ENCODE assay signal across 8 cellular contexts in genomic region chr5:72109051-72109411, GRCh38. TPM values are rescaled to one million over a fixed set of nuclear protein-coding genes. Genes with fewer than 3 reads are reported as not detected.
DNase-seq lines count a peak whose midpoint lies in the region; ATAC-seq and TF ChIP-seq lines count a peak whose summit lies in the region.

No MANE protein-coding gene starts in this region.

- WGBS in transverse colon (ENCODE audit: low coverage in 1 of 2), 2 donors = 0% methylated on average over 1 to 2 of the region's 2 CpGs

- peaks cover 0 to 18% (median 8%) of the 10 kb centered on the region in 4 donors for H3K4me1 ChIP-seq in transverse colon

- intact Hi-C loops in MCF 10A (cut with micrococcal nuclease) (loop anchor here (5.0 kb wide), 1 partner anchor 327 kb away; no protein-coding TSS in a partner anchor), transverse colon (cut with DNase I; ENCODE audit: low total_unique reads) (no loop called here)

- no peaks in the 10 kb centered on the region for H3K9me3 Mint-ChIP-seq in activated naive CD4-positive, alpha-beta T cell treated with anti-CD3 and anti-CD28 coated beads, Interleukin-2, amount 10 ng/mL, durations not matched to agents 7 days and 5 days
- no peaks in the 10 kb centered on the region for H3K9me3 Mint-ChIP-seq in MCF 10A (ENCODE audit: unreplicated experiment)
- H3K9me3 Mint-ChIP-seq in memory B cell = no peaks in the 10 kb centered on the region

- CTCF ChIA-PET in activated naive CD4-positive, alpha-beta T cell treated with anti-CD3 and anti-CD28 coated beads, Interleukin-2, amount 10 ng/mL, durations not matched to agents 7 days and 5 days (lab: Charles Lee) = no interaction called here
- CTCF ChIA-PET in MCF 10A (lab: Yijun Ruan, JAX) = interaction anchor here (0.7 kb wide), 1 partner anchor 572 kb away, joined by 3 read pairs; no protein-coding TSS in a partner anchor

- H3K4me3 ChIP-seq in transverse colon = peak overlapping the region in 3 of 4 donors; percentile 41 to 61 (median 56)

- peaks cover 8% of the 10 kb centered on the region for H3K4me1 Mint-ChIP-seq in activated naive CD4-positive, alpha-beta T cell treated with anti-CD3 and anti-CD28 coated beads, Interleukin-2, amount 10 ng/mL, durations not matched to agents 7 days and 5 days
- H3K4me1 Mint-ChIP-seq in MCF 10A (ENCODE audit: insufficient read depth, unreplicated experiment) (peaks cover 5% of the 10 kb centered on the region), memory B cell (peaks cover 11% of the 10 kb centered on the region)

- H3K27me3 Mint-ChIP-seq in activated naive CD4-positive, alpha-beta T cell treated with anti-CD3 and anti-CD28 coated beads, Interleukin-2, amount 10 ng/mL, durations not matched to agents 7 days and 5 days = peaks cover 70% of the 10 kb centered on the region
- H3K27me3 Mint-ChIP-seq in MCF 10A (ENCODE audit: insufficient read depth, unreplicated experiment) (peaks cover 11% of the 10 kb centered on the region), memory B cell (peaks cover 28% of the 10 kb centered on the region)

- H3K36me3 Mint-ChIP-seq in activated naive CD4-positive, alpha-beta T cell treated with anti-CD3 and anti-CD28 coated beads, Interleukin-2, amount 10 ng/mL, durations not matched to agents 7 days and 5 days = no peaks in the 10 kb centered on the region
- H3K36me3 Mint-ChIP-seq in MCF 10A (ENCODE audit: insufficient read depth, unreplicated experiment) = no peaks in the 10 kb centered on the region
- no peaks in the 10 kb centered on the region for H3K36me3 Mint-ChIP-seq in memory B cell

- TF ChIP-seq CTCF in MCF 10A (IDR thresholded peaks at IDR 0.05; ENCODE audit: unreplicated experiment) = no peak
- TF ChIP-seq CTCF in transverse colon (IDR thresholded peaks at IDR 0.05) = no peak

- H3K27ac Mint-ChIP-seq in activated naive CD4-positive, alpha-beta T cell treated with anti-CD3 and anti-CD28 coated beads, Interleukin-2, amount 10 ng/mL, durations not matched to agents 7 days and 5 days = no peak overlapping the region
- H3K27ac Mint-ChIP-seq in MCF 10A (ENCODE audit: low read depth, unreplicated experiment) (no peak overlapping the region), memory B cell (no peak overlapping the region)

- no peak for TF ChIP-seq POLR2A in transverse colon (IDR thresholded peaks at IDR 0.05)

- peak overlapping the region; percentile 21 for H3K4me3 Mint-ChIP-seq in activated naive CD4-positive, alpha-beta T cell treated with anti-CD3 and anti-CD28 coated beads, Interleukin-2, amount 10 ng/mL, durations not matched to agents 7 days and 5 days
- H3K4me3 Mint-ChIP-seq in MCF 10A (ENCODE audit: unreplicated experiment) (peak overlapping the region; percentile 83), memory B cell (peak overlapping the region; percentile 81)

- no peaks in the 10 kb centered on the region for H3K9me3 ChIP-seq in transverse colon

- POLR2A ChIA-PET in MCF 10A (lab: Yijun Ruan, JAX) = interaction anchor here (0.7 kb wide), 1 partner anchor 138 kb away, joined by 3 read pairs; no protein-coding TSS in a partner anchor

- no peaks in the 10 kb centered on the region for H3K36me3 ChIP-seq in transverse colon

- H3K27me3 ChIP-seq in transverse colon = peaks cover 42% of the 10 kb centered on the region

- no peak for DNase-seq in activated naive CD4-positive, alpha-beta T cell treated with anti-CD3 and anti-CD28 coated beads, Interleukin-2, amount 10 ng/mL, durations not matched to agents 7 days and 5 days
- DNase-seq in activated naive CD4-positive, alpha-beta T cell (lab: John Stamatoyannopoulos, UW) = no peak
- DNase-seq in MCF 10A (ENCODE audit: unreplicated experiment) = no peak
- no peak for DNase-seq in memory B cell (ENCODE audit: low spot score in 2 of 2)
- no peak for DNase-seq in transverse colon
- no peak for DNase-seq in retina

- ATAC-seq in memory B cell (ENCODE audit: low read depth) (no peak), GM18907 (IDR thresholded peaks at IDR 0.05; ENCODE audit: unreplicated experiment) (no peak), HG03196 (IDR thresholded peaks at IDR 0.05; ENCODE audit: unreplicated experiment) (no peak)

- TSS peak; percentile 16 for BruUV-seq in MCF 10A (replicated peaks; lab: Mats Ljungman, UMichigan)

- in situ Hi-C loops in transverse colon (cut with MboI; ENCODE audit: low pct_ligation_motif_present in 1 of 4, low pct_unique_long_range_greater_than_20kb in 1 of 4, low sequenced_read_pairs in 3 of 4) = no loop called here

- no peak for TF ChIP-seq EP300 in transverse colon (IDR thresholded peaks at IDR 0.05; ENCODE audit: low read depth)

- H3K27ac ChIP-seq in transverse colon = peak overlapping the region in 3 of 4 donors; percentile 68 to 75 (median 70)

RNA-seq across cellular contexts. Expression of gene MAP1B, which starts 1.8 kb away (rescaled TPM):
- total RNA-seq in MCF 10A (2022) = 43.8 and 56.0 TPM in 2 replicates
- 10 to 100 TPM; 38.9 to 57.5 (median 44.4) TPM for total RNA-seq in transverse colon

Comparison
In these comparisons a context has a peak if more than half of its experiments do, and no peak if none do; other contexts are left out.
1. H3K4me3 Mint-ChIP-seq: peak in every context shown above with its lines; median percentile 83 in MCF 10A; 81 in memory B cell; 21 in activated naive CD4-positive, alpha-beta T cell treated with anti-CD3 and anti-CD28 coated beads, Interleukin-2, amount 10 ng/mL, durations not matched to agents 7 days and 5 days.